In the genomic region with DNA sequence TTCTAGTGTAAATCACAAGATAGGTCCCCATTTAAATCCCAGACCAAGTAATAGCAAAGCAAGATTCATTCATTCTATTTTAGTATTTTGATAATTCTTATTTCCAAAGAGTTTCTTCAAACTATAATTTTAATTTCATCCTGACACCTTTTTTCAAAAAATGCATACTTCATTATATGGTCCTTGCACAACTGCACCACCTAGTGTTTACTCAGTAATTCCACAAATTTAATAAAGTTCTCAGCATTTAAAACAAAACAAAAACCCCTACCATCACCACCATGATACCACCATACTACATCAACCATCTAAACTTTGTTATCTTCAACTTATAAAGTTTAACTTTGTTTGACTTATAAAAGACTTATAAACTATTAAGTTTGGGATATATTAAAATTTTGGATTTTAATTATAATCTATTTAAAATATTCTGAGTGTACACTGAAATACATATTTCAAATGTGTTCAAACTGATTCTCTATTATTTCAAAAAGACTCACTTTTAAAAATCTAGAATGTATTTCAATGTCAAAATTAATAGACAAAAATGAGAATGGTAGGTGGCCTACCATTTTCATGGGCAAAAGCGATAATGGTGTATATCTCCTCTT, we compare ENCODE assay signal across 10 cellular contexts. TPM values are rescaled to one million over a fixed set of nuclear protein-coding genes. Genes with fewer than 3 reads are reported as not detected.
DNase-seq lines count a peak whose midpoint lies in the region; ATAC-seq, FAIRE-seq and TF ChIP-seq lines count a peak whose summit lies in the region.
"Had no signal": no experiment of that assay in that cellular context is flagged by ENCODE, and none has a peak within 500 bp of the region (broad histone marks: within the 10 kb centered on the region; RNA-seq: fewer than 3 reads in every experiment).

No MANE protein-coding gene starts in this region.

- no peak overlapping the region for H3K4me3 Mint-ChIP-seq in type B pancreatic cell
- H3K4me3 Mint-ChIP-seq: dendritic cell treated with granulocyte-macrophage colony-stimulating factor and Interleukin-4, amounts not matched to agents 40 ng/mL and 50 ng/mL, for 4 days had no signal

- peak; percentile 80 for FAIRE-seq in endometrium (lab: Jason Lieb, UNC)
- no peak for FAIRE-seq in GM12892 (lab: Jason Lieb, UNC)

- no peaks in the 10 kb centered on the region for H3K27me3 Mint-ChIP-seq in type B pancreatic cell
- H3K27me3 Mint-ChIP-seq: dendritic cell treated with granulocyte-macrophage colony-stimulating factor and Interleukin-4, amounts not matched to agents 40 ng/mL and 50 ng/mL, for 4 days had no signal

- no peaks in the 10 kb centered on the region for H3K9me3 Mint-ChIP-seq in type B pancreatic cell
- H3K9me3 Mint-ChIP-seq: dendritic cell treated with granulocyte-macrophage colony-stimulating factor and Interleukin-4, amounts not matched to agents 40 ng/mL and 50 ng/mL, for 4 days had no signal

- no peaks in the 10 kb centered on the region for H3K4me1 Mint-ChIP-seq in type B pancreatic cell (ENCODE audit: unreplicated experiment)

- ATAC-seq in Right ventricle myocardium superior (ENCODE audit: poor library complexity) (peak; percentile 32), Right ventricle myocardium inferior (no peak)

- intact Hi-C loops in Right ventricle myocardium superior (cut with DNase I) = no loop called here
- intact Hi-C loops in Right ventricle myocardium inferior (cut with DNase I) = loop anchor here (2.0 kb wide), 1 partner anchor 45 kb away; the partner anchor contains the start of genes MDH1 and WDPCP

- TF ChIP-seq CTCF in type B pancreatic cell (conservative IDR thresholded peaks at IDR 0.05) = peak; percentile 73

- peaks cover 7% of the 10 kb centered on the region for H3K36me3 Mint-ChIP-seq in type B pancreatic cell

- no peak overlapping the region for H3K27ac Mint-ChIP-seq in type B pancreatic cell
- H3K27ac Mint-ChIP-seq: dendritic cell treated with granulocyte-macrophage colony-stimulating factor and Interleukin-4, amounts not matched to agents 40 ng/mL and 50 ng/mL, for 4 days had no signal

- TF ChIP-seq POLR2A in GM12892 (IDR thresholded peaks at IDR 0.05; ENCODE audit: low read depth, low read length) = no peak

- DNase-seq in Right ventricle myocardium superior = no peak
- DNase-seq in Right ventricle myocardium inferior (ENCODE audit: missing footprints) = no peak
- peak; percentile 7 for DNase-seq in NCI-H460 (ENCODE audit: extremely low read depth, low read depth)
- DNase-seq in type B pancreatic cell (ENCODE audit: extremely low spot score, unreplicated experiment) = no peak
- DNase-seq in GM12892 (ENCODE audit: insufficient read length) = no peak
- DNase-seq in NCI-H1048 (lab: John Stamatoyannopoulos, UW) = no peak
- no peak for DNase-seq in iPS-NIHi11 (ENCODE audit: low spot score)
- DNase-seq: stimulated activated CD4-positive, alpha-beta T cell treated with anti-CD3 and anti-CD28 coated beads, Interleukin-2, amount 100 ng/mL, for 24 hours had no signal

RNA-seq across cellular contexts. Expression of gene WDPCP, which starts 44.2 kb away (rescaled TPM):
- total RNA-seq in Right ventricle myocardium superior = 12.8 TPM
- total RNA-seq in Right ventricle myocardium inferior = 13.5 TPM
- total RNA-seq in NCI-H460 (2014; rRNA removed; shearing (Covaris generic)) = 3.3 and 7.9 TPM in 2 replicates
- polyA plus RNA-seq in NCI-H460 (2014; cell fraction: nucleus; rRNA removed) = 2.7 and 5.6 TPM in 2 replicates
- total RNA-seq in type B pancreatic cell (ENCODE audit: low replicate concordance) = 5.9 and 11.8 TPM in 2 replicates
- polyA plus RNA-seq in GM12892 (2012; ENCODE audit: missing spikeins) = 4.3 TPM

RNA-seq across cellular contexts. Expression of gene MDH1, which starts 44.6 kb away (rescaled TPM):
- total RNA-seq in Right ventricle myocardium superior (1,328 TPM), Right ventricle myocardium inferior (1,383 TPM), type B pancreatic cell (ENCODE audit: low replicate concordance) (164 and 177 TPM in 2 replicates)
- 206 and 214 TPM in 2 replicates for total RNA-seq in NCI-H460 (2014; rRNA removed; shearing (Covaris generic))
- 175 and 190 TPM in 2 replicates for polyA plus RNA-seq in NCI-H460 (2014; cell fraction: nucleus; rRNA removed)
- polyA plus RNA-seq in GM12892 (2012; ENCODE audit: missing spikeins) = 333 TPM
